Comparison of ENCODE assay signal across 1 cellular context in the genomic region with DNA sequence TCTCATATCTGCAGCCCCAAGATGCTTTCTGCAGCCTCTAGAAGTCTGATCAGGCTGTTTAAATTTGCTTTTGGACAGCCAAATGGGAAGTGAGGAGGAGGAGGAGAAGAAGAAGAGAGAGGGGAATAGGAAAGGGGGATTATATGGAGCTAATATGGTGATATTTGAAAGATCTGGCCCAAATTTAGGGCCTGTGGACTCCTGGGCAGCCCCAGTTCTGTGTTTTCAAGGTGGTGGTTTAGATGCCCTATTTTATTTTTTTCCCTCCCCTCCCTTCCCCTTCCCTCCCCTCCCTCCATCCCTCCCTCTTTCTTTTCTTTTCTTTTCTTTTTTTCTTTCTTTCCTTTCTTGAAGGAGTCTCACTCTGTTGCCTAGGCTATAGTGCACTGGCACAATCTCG.
TF ChIP-seq lines count a peak whose summit lies in the region.

No MANE protein-coding gene starts in this region.

TF ChIP-seq in HepG2, 621 proteins besides CTCF, POLR2A, EP300 and RAD21:
- no peak for TF ChIP-seq RELA (CRISPR knock-in tag; IDR thresholded peaks at IDR 0.05)
- peak; percentile 91 for TF ChIP-seq HNRNPK (IDR thresholded peaks at IDR 0.05; ENCODE audit: low read depth, low read length, poor library complexity, severe bottlenecking)
